Comparison of ENCODE assay signal across 23 cellular contexts in the genomic region with DNA sequence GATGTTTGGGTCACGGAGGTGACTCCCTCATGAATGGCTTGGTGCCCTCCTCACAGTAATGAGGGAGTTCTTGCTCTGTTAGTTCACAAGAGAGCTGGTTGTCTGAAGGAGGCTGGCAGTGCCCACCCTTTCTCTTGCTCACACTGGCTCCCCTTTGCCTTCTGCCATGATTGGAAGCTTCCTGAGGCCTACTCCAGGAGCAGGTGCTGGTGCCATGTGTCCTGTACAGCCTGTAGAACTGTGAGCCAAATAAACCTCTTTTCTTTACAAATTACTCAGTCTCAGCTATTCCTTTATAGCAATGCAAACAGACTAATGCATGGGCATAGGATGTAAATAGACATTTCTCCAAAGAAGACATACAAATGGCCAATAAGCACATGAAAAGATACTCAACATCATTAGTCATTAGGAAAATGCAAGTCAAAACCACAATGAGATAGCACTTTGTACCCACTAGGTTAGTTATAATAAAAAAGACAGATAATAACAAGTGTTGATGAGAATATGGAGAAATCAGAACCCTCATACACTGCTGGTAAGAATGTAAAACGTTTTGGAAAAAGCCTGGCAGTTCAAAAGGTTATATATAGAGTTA. TPM values are rescaled to one million over a fixed set of nuclear protein-coding genes. Genes with fewer than 3 reads are reported as not detected.
"Had no signal": no experiment of that assay in that cellular context is flagged by ENCODE, and none has a peak within 500 bp of the region (broad histone marks: within the 10 kb centered on the region; RNA-seq: fewer than 3 reads in every experiment).

No MANE protein-coding gene starts in this region.

- H3K27ac Mint-ChIP-seq: nephron; stimulated activated memory B cell treated with anti-CD40 and anti-IgM and Interleukin-4, amounts not matched to agents 10 μg/mL and 1 μg/mL and 100 μg/mL, for 72 hours had no signal

- H3K9me3 ChIP-seq: colonic mucosa, esophagus squamous epithelium, psoas muscle had no signal

- H3K9me3 Mint-ChIP-seq: nephron had no signal

- H3K4me3 ChIP-seq: colonic mucosa, esophagus squamous epithelium, psoas muscle, spleen had no signal

- DNase-seq: colonic mucosa; dermis blood vessel endothelial cell; esophagus squamous epithelium; foreskin fibroblast; head of caudate nucleus; hippocampal formation; left colon; mesendoderm; naive B cell; psoas muscle; retina; spleen; stimulated activated CD4-positive, alpha-beta T cell treated with anti-CD3 and anti-CD28 coated beads, Interleukin-15, amount 100 ng/mL, for 24 hours; stimulated activated CD4-positive, alpha-beta T cell treated with anti-CD3 and anti-CD28 coated beads, Interleukin-1b, Interleukin-23, amount 100 ng/mL, for 48 hours; stimulated activated CD4-positive, alpha-beta T cell treated with anti-CD3 and anti-CD28 coated beads, Interleukin-4, amount 100 ng/mL, for 24 hours; trophoblast cell had no signal

- H3K4me3 Mint-ChIP-seq: naive B cell; nephron; stimulated activated memory B cell treated with anti-CD40 and anti-IgM and Interleukin-4, amounts not matched to agents 10 μg/mL and 1 μg/mL and 100 μg/mL, for 72 hours had no signal

- H3K27ac ChIP-seq: colonic mucosa, esophagus squamous epithelium, psoas muscle, spleen had no signal

- H3K4me1 ChIP-seq: colonic mucosa, psoas muscle had no signal

- ATAC-seq: left colon; psoas muscle; sciatic nerve; stimulated activated memory B cell treated with anti-CD40 and anti-IgM and Interleukin-4, amounts not matched to agents 10 μg/mL and 1 μg/mL and 100 μg/mL, for 72 hours had no signal

- H3K36me3 ChIP-seq: colonic mucosa, esophagus squamous epithelium, spleen had no signal

- H3K27me3 ChIP-seq: colonic mucosa, spleen had no signal

RNA-seq across cellular contexts. Expression of gene C20orf203, which starts 17.7 kb away (rescaled TPM):
- total RNA-seq: colonic mucosa, dermis blood vessel endothelial cell, epithelial cell of proximal tubule, esophagus squamous epithelium, kidney epithelial cell, left colon, lung microvascular endothelial cell had no signal
- polyA plus RNA-seq: liver, psoas muscle had no signal
